Comparison of ENCODE assay signal across 18 cellular contexts in genomic region chr7:157669768-157670345, GRCh38.
DNase-seq lines count a peak whose midpoint lies in the region; ATAC-seq and TF ChIP-seq lines count a peak whose summit lies in the region.
"Had no signal": no experiment of that assay in that cellular context is flagged by ENCODE, and none has a peak within 500 bp of the region (broad histone marks: within the 10 kb centered on the region; RNA-seq: fewer than 3 reads in every experiment).

No MANE protein-coding gene starts in this region.

- TF ChIP-seq CTCF in BE2C (IDR thresholded peaks at IDR 0.05; ENCODE audit: low read depth, low read length): no peak

- WGBS in thymus: 34% methylated on average over 33 of the region's 33 CpGs

- DNase-seq in Right ventricle myocardium superior (peak; percentile 28), left ventricle myocardium superior (no peak), SJCRH30 (peak; percentile 72 to 75), mesenteric fat pad (ENCODE audit: low spot score) (peak; percentile 65), BE2C (no peak), HCEC 1CT (no peak), epidermal melanocyte (ENCODE audit: insufficient read length, low spot score) (no peak)
- DNase-seq: activated CD4-positive, CD25-positive, alpha-beta regulatory T cell treated with anti-CD3 and anti-CD28 coated beads, Interleukin-2, amount 50 U/mL, for 72 hours; CD4-positive, CD25-positive, alpha-beta regulatory T cell; colonic mucosa; DMS 273 treated with DMSO at 0.1 percent for 48 hours; effector memory CD8-positive, alpha-beta T cell; mesenchymal stem cell; NCI-H1694 treated with DMSO at 0.1 percent for 48 hours; stimulated activated CD4-positive, alpha-beta T cell treated with anti-CD3 and anti-CD28 coated beads, Interleukin-1b, Interleukin-23, amount 100 ng/mL, for 48 hours had no signal

- intact Hi-C loops in Right ventricle myocardium superior (cut with DNase I): no loop called here
- intact Hi-C loops in left ventricle myocardium superior (cut with micrococcal nuclease): no loop called here

- ATAC-seq in Right ventricle myocardium superior (ENCODE audit: poor library complexity) (no peak), left ventricle myocardium superior (no peak)
- ATAC-seq: activated naive CD4-positive, alpha-beta T cell treated with anti-CD3 and anti-CD28 coated beads, Interleukin-2, amount 50 U/mL, for 72 hours; body of pancreas; effector memory CD8-positive, alpha-beta T cell had no signal

- H3K27ac ChIP-seq in SJCRH30 (peak overlapping the region; percentile 49), thymus (ENCODE audit: low read depth) (peak overlapping the region; percentile 67)
- H3K27ac ChIP-seq: body of pancreas, colonic mucosa had no signal

- H3K4me1 ChIP-seq in SJCRH30: peaks cover 23% of the 10 kb centered on the region
- H3K4me1 ChIP-seq in thymus (ENCODE audit: control insufficient read depth, insufficient read depth, low read length): peaks cover 34% of the 10 kb centered on the region
- no peaks in the 10 kb centered on the region for H3K4me1 ChIP-seq in BE2C
- H3K4me1 ChIP-seq: body of pancreas, colonic mucosa had no signal

- no peaks in the 10 kb centered on the region for H3K9me3 ChIP-seq in SJCRH30 (replicated peaks)
- H3K9me3 ChIP-seq in thymus (ENCODE audit: control insufficient read depth): no peaks in the 10 kb centered on the region
- no peaks in the 10 kb centered on the region for H3K9me3 ChIP-seq in BE2C
- H3K9me3 ChIP-seq: body of pancreas, colonic mucosa had no signal

- H3K4me3 ChIP-seq in SJCRH30: peak overlapping the region; percentile 21
- H3K4me3 ChIP-seq in thymus (ENCODE audit: low read length): peak overlapping the region; percentile 21
- no peak overlapping the region for H3K4me3 ChIP-seq in BE2C (ENCODE audit: low read depth, low read length)
- H3K4me3 ChIP-seq: body of pancreas, colonic mucosa had no signal

- H3K36me3 ChIP-seq in SJCRH30 (no peaks in the 10 kb centered on the region), thymus (ENCODE audit: control insufficient read depth, insufficient read depth) (no peaks in the 10 kb centered on the region), BE2C (no peaks in the 10 kb centered on the region)
- H3K36me3 ChIP-seq: colonic mucosa had no signal

- H3K27me3 ChIP-seq in SJCRH30 (no peaks in the 10 kb centered on the region), thymus (ENCODE audit: control insufficient read depth, insufficient read depth) (no peaks in the 10 kb centered on the region), BE2C (no peaks in the 10 kb centered on the region; the same call in 1 of the 2 replicates)
- H3K27me3 ChIP-seq: body of pancreas, colonic mucosa had no signal

Comparison
In these comparisons a context has a peak if more than half of its experiments do, and no peak if none do; other contexts are left out.
1. DNase-seq: peak in Right ventricle myocardium superior (single experiment), SJCRH30 (2 of 2) and mesenteric fat pad (single experiment); none in left ventricle myocardium superior (single experiment), BE2C (single experiment), HCEC 1CT (single experiment) and epidermal melanocyte (single experiment).